ENCODE assay signal across 20 cellular contexts in genomic region chr15:62822228-62822627, GRCh38.
"Had no signal": no experiment of that assay in that cellular context is flagged by ENCODE, and none has a peak within 500 bp of the region (broad histone marks: within the 10 kb centered on the region; RNA-seq: fewer than 3 reads in every experiment).

No MANE protein-coding gene starts in this region.

- FAIRE-seq: astrocyte had no signal

- H3K36me3 ChIP-seq: left lung, uterus, WERI-Rb-1 had no signal

- H3K27ac ChIP-seq: left lung, tibial artery, uterus, WERI-Rb-1 had no signal

- ATAC-seq: activated T-cell treated with anti-CD3 and anti-CD28 coated beads, Interleukin-2, amount 50 U/mL, for 72 hours; effector memory CD8-positive, alpha-beta T cell; natural killer cell had no signal

- H3K4me3 ChIP-seq: left lung, tibial artery, uterus had no signal

- H3K4me1 ChIP-seq: left lung, tibial artery, uterus had no signal

- H3K9me3 ChIP-seq: left lung, tibial artery, uterus had no signal

- DNase-seq: activated CD4-positive, alpha-beta T cell treated with anti-CD3 and anti-CD28 coated beads, Interleukin-2, amount 50 U/mL, for 4 hours; activated effector memory CD4-positive, alpha-beta T cell treated with anti-CD3 and anti-CD28 coated beads, Interleukin-2, amount 50 U/mL, for 16 hours; activated T-cell treated with anti-CD3 and anti-CD28 coated beads, Interleukin-2, amount 50 U/mL, for 72 hours; dermis blood vessel endothelial cell; effector memory CD8-positive, alpha-beta T cell; foreskin fibroblast; left lung; mammary epithelial cell; natural killer cell; stimulated activated CD4-positive, alpha-beta T cell treated with anti-CD3 and anti-CD28 coated beads, Interleukin-12 subunit alpha, Interleukin-12 subunit beta, amount 100 ng/mL, for 4 hours; stimulated activated CD4-positive, alpha-beta T cell treated with anti-CD3 and anti-CD28 coated beads, Interleukin-1b, Interleukin-23, amount 100 ng/mL, for 48 hours; stimulated activated CD8-positive, alpha-beta memory T cell treated with anti-CD3 and anti-CD28 coated beads, Interleukin-4, amount 100 ng/mL, for 48 hours; stimulated activated naive CD4-positive, alpha-beta T cell; substantia nigra; SW 1271; T-helper 2 cell; tibial artery; uterus; WERI-Rb-1 had no signal

- H3K27me3 ChIP-seq: left lung, tibial artery, uterus had no signal
